In the genomic region with DNA sequence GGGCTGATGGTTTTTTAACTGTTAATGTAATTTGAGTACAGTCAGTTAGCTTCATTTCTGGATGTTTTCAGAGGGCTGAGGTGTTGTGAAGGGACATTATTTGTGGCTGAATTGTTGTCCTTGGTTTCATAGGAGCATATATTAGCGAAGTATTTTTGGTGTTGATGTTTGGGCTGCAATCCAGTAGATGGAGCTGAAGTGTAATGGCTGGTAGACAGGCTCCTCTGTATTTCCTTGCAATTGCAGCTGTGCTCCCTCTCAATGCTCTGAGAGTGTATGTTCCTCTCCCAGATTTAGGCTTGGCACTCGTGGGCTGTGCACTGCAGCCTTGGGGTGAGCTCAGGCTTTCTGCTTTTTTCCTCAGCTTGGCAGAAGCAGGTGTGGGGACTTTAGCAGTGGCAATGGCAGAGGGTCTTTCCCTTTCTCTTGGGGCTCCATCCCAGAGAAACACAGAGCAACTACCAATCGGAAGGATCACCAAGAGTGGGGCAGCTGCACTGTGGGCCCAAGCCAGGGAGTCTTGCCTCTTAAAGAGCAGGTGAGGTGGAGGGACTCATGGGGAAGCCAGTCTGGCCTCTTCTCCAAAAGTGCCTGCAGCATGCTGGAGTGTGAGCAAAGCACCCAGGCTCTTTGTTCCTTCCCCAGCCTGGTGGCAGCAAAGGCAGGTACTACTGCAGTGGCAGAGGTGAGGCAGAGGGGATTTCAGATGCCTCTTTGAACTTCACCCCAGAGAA, we compare ENCODE assay signal across 11 cellular contexts.
DNase-seq lines count a peak whose midpoint lies in the region; ATAC-seq and TF ChIP-seq lines count a peak whose summit lies in the region.
"Had no signal": no experiment of that assay in that cellular context is flagged by ENCODE, and none has a peak within 500 bp of the region (broad histone marks: within the 10 kb centered on the region; RNA-seq: fewer than 3 reads in every experiment).

No MANE protein-coding gene starts in this region.

- no peak overlapping the region for H3K4me3 Mint-ChIP-seq in CD4-positive, alpha-beta T cell

- H3K27ac ChIP-seq in OCI-LY7 (ENCODE audit: low read depth, low read length, poor library complexity, severe bottlenecking) (no peak overlapping the region), osteoblast (ENCODE audit: low read depth, low read length) (no peak overlapping the region)
- H3K27ac ChIP-seq in CD4-positive, alpha-beta T cell (ENCODE audit: low read depth, low read length) = no peak overlapping the region
- H3K27ac ChIP-seq: tibial nerve had no signal

- no peaks in the 10 kb centered on the region for H3K36me3 ChIP-seq in OCI-LY7 (ENCODE audit: insufficient read depth, low read length)
- no peaks in the 10 kb centered on the region for H3K36me3 ChIP-seq in osteoblast (ENCODE audit: insufficient read depth, low read length)
- H3K36me3 ChIP-seq: tibial nerve had no signal

- DNase-seq in GM10266 (ENCODE audit: extremely low spot score) (no peak), H4 (ENCODE audit: low spot score) (peak; percentile 30), OCI-LY7 (ENCODE audit: low spot score) (peak; percentile 5), left kidney (ENCODE audit: low read depth, low spot score) (peak; percentile 33), osteoblast (ENCODE audit: insufficient read length, low spot score, missing footprints) (no peak), Right ventricle myocardium inferior (ENCODE audit: missing footprints) (no peak)
- no peak for DNase-seq in CD4-positive, alpha-beta T cell
- DNase-seq in effector CD4-positive, alpha-beta T cell = no peak
- DNase-seq: Caco-2; stimulated activated CD4-positive, alpha-beta T cell treated with anti-CD3 and anti-CD28 coated beads, Interleukin-2, amount 100 ng/mL, for 24 hours had no signal

- H4K20me1 ChIP-seq in OCI-LY7 (ENCODE audit: insufficient read depth, low read length) (no peaks in the 10 kb centered on the region), osteoblast (ENCODE audit: insufficient read depth, low read length) (no peaks in the 10 kb centered on the region)

- intact Hi-C loops in OCI-LY7 (cut with micrococcal nuclease; ENCODE audit: unreplicated experiment) (no loop called here), Right ventricle myocardium inferior (cut with DNase I) (no loop called here)
- intact Hi-C loops in CD4-positive, alpha-beta T cell (cut with DNase I, micrococcal nuclease) = no loop called here

- TF ChIP-seq CTCF in GM10266 (IDR thresholded peaks at IDR 0.05; ENCODE audit: control insufficient read depth, insufficient read depth, low read depth, missing control alignments) = peak; percentile 47
- peak; percentile 56 for TF ChIP-seq CTCF in OCI-LY7 (conservative IDR thresholded peaks at IDR 0.05; ENCODE audit: low read length)
- TF ChIP-seq CTCF in osteoblast (IDR thresholded peaks at IDR 0.05; ENCODE audit: extremely low read depth, low read depth, low read length) = no peak
- no peak for TF ChIP-seq CTCF in CD4-positive, alpha-beta T cell (IDR thresholded peaks at IDR 0.05)

- H2AFZ ChIP-seq in OCI-LY7 (ENCODE audit: low read length) (no peak overlapping the region), osteoblast (ENCODE audit: low read length) (no peak overlapping the region)

- H3K4me3 ChIP-seq in OCI-LY7 (ENCODE audit: low read depth, low read length, poor library complexity, severe bottlenecking) (no peak overlapping the region), osteoblast (ENCODE audit: insufficient read depth, low read length) (no peak overlapping the region)
- H3K4me3 ChIP-seq: tibial nerve had no signal

- POLR2A ChIA-PET in OCI-LY7 (lab: Charles Lee) = no interaction called here
- POLR2A ChIA-PET in CD4-positive, alpha-beta T cell (lab: Charles Lee) = no interaction called here

- peaks cover 2% of the 10 kb centered on the region for H3K9me3 Mint-ChIP-seq in CD4-positive, alpha-beta T cell

- H3K79me2 ChIP-seq in OCI-LY7 (ENCODE audit: insufficient read depth, low read depth, low read length) = no peaks in the 10 kb centered on the region
- H3K79me2 ChIP-seq in osteoblast (ENCODE audit: insufficient read depth, low read length) = no peaks in the 10 kb centered on the region

- no TSS peak for BruUV-seq in OCI-LY7 (replicated peaks; lab: Mats Ljungman, UMichigan)

- H3K4me1 Mint-ChIP-seq in CD4-positive, alpha-beta T cell (ENCODE audit: low read depth) = no peaks in the 10 kb centered on the region

- no peaks in the 10 kb centered on the region for H3K36me3 Mint-ChIP-seq in CD4-positive, alpha-beta T cell (ENCODE audit: low read depth)

- no peak overlapping the region for H3K27ac Mint-ChIP-seq in CD4-positive, alpha-beta T cell

- no peaks in the 10 kb centered on the region for H3K27me3 ChIP-seq in osteoblast (ENCODE audit: insufficient read depth, low read length)
- H3K27me3 ChIP-seq in CD4-positive, alpha-beta T cell (ENCODE audit: control insufficient read depth, insufficient read depth, low read length) = no peaks in the 10 kb centered on the region
- H3K27me3 ChIP-seq: tibial nerve had no signal

- H3K27me3 Mint-ChIP-seq in CD4-positive, alpha-beta T cell = no peaks in the 10 kb centered on the region

- H3K4me2 ChIP-seq in OCI-LY7 (ENCODE audit: low read length) (no peak overlapping the region), osteoblast (ENCODE audit: insufficient read depth, low read length) (no peak overlapping the region)

- H3K9me3 ChIP-seq in OCI-LY7 (ENCODE audit: low read length) = no peaks in the 10 kb centered on the region
- H3K9me3 ChIP-seq in osteoblast (ENCODE audit: low read depth, low read length) = peaks cover 3% of the 10 kb centered on the region
- H3K9me3 ChIP-seq in CD4-positive, alpha-beta T cell (ENCODE audit: control insufficient read depth, low read length) = peaks cover 3% of the 10 kb centered on the region
- H3K9me3 ChIP-seq: Caco-2 had no signal

- no peak for ATAC-seq in Right ventricle myocardium inferior
- ATAC-seq in CD4-positive, alpha-beta T cell (ENCODE audit: poor library complexity) = no peak

- CTCF ChIA-PET in OCI-LY7 (lab: Charles Lee; ENCODE audit: unreplicated experiment) = no interaction called here
- CTCF ChIA-PET in CD4-positive, alpha-beta T cell (lab: Charles Lee) = no interaction called here

- H3K9me2 ChIP-seq in OCI-LY7 (ENCODE audit: insufficient read depth, low read length) = no peaks in the 10 kb centered on the region

- H3K4me1 ChIP-seq in OCI-LY7 (ENCODE audit: insufficient read depth, low read length, poor library complexity, severe bottlenecking) (no peaks in the 10 kb centered on the region), osteoblast (ENCODE audit: insufficient read depth, low read length) (no peaks in the 10 kb centered on the region)
- H3K4me1 ChIP-seq: Caco-2, tibial nerve had no signal

Comparison
In these comparisons a context has a peak if more than half of its experiments do, and no peak if none do; other contexts are left out.
1. DNase-seq: peak in H4 (single experiment), OCI-LY7 (single experiment) and left kidney (single experiment); none in GM10266 (single experiment), osteoblast (single experiment), Right ventricle myocardium inferior (single experiment), CD4-positive, alpha-beta T cell (0 of 10) and effector CD4-positive, alpha-beta T cell (single experiment).
2. CTCF ChIP-seq: peak in GM10266 (single experiment) and OCI-LY7 (single experiment); none in osteoblast (single experiment) and CD4-positive, alpha-beta T cell (single experiment).